ENCODE assay signal across 1 cellular context in genomic region chr10:124418726-124419501, GRCh38.
TF ChIP-seq lines count a peak whose summit lies in the region.

OAT (minus strand) TSS chr10:124418923; CDS start chr10:124412171, 6,752 bp downstream.

TF ChIP-seq in K562, 482 proteins besides CTCF, POLR2A, EP300 and RAD21 (continued from another document and continues in another):
- TF ChIP-seq ZNF407 (IDR thresholded peaks at IDR 0.05; ENCODE audit: low read depth) (no peak), ZNF518B (CRISPR knock-in tag; IDR thresholded peaks at IDR 0.05) (no peak), CREM (IDR thresholded peaks at IDR 0.05; ENCODE audit: low read depth) (peak; percentile 75; the same call in 1 of the 2 replicates), MXD1 (CRISPR knock-in tag; IDR thresholded peaks at IDR 0.05; ENCODE audit: borderline replicate concordance, poor library complexity, severe bottlenecking) (no peak), NFE2 (IDR thresholded peaks at IDR 0.05; ENCODE audit: low read depth) (no peak), RBM15 (IDR thresholded peaks at IDR 0.05; ENCODE audit: insufficient read depth, low read length) (no peak), SAFB2 (IDR thresholded peaks at IDR 0.05; ENCODE audit: borderline replicate concordance, low read depth, low read length, severe bottlenecking) (no peak), NFIX (CRISPR knock-in tag; IDR thresholded peaks at IDR 0.05; ENCODE audit: low read depth) (no peak), THRAP3 (IDR thresholded peaks at IDR 0.05; ENCODE audit: borderline replicate concordance) (no peak), GATA2 (CRISPR knock-in tag; IDR thresholded peaks at IDR 0.05) (no peak), ZBTB8A (IDR thresholded peaks at IDR 0.05; ENCODE audit: partially characterized antibody) (no peak), ZNF197 (CRISPR knock-in tag; IDR thresholded peaks at IDR 0.05; ENCODE audit: low read depth) (no peak), KDM4B (IDR thresholded peaks at IDR 0.05; ENCODE audit: borderline replicate concordance in 2 of 2, low read depth in 1 of 2) (no peak), MTA2 (IDR thresholded peaks at IDR 0.05; ENCODE audit: low read depth) (no peak), MCM2 (IDR thresholded peaks at IDR 0.05; ENCODE audit: low read depth) (no peak), MEF2A (IDR thresholded peaks at IDR 0.05; ENCODE audit: control insufficient read depth, low read depth, low read length) (no peak), ZNF175 (CRISPR knock-in tag; IDR thresholded peaks at IDR 0.05; ENCODE audit: low read depth) (no peak), WHSC1 (IDR thresholded peaks at IDR 0.05; ENCODE audit: low read length) (no peak), ZNF324 (CRISPR knock-in tag; IDR thresholded peaks at IDR 0.05) (no peak), E2F5 (CRISPR knock-in tag; IDR thresholded peaks at IDR 0.05) (no peak), ZFX (CRISPR knock-in tag; IDR thresholded peaks at IDR 0.05) (peak; percentile 51), PRMT5 (CRISPR knock-in tag; IDR thresholded peaks at IDR 0.05) (no peak), CREB3L1 (IDR thresholded peaks at IDR 0.05; ENCODE audit: borderline replicate concordance, low read depth) (no peak), DLX4 (CRISPR knock-in tag; IDR thresholded peaks at IDR 0.05) (no peak), ZNF507 (tag; conservative IDR thresholded peaks at IDR 0.05) (no peak), HNRNPK (IDR thresholded peaks at IDR 0.05; ENCODE audit: low read depth, low read length, poor library complexity, severe bottlenecking) (no peak), FOS (IDR thresholded peaks at IDR 0.05; ENCODE audit: extremely low read depth, insufficient read length) (peak; percentile 63), POLR2G (IDR thresholded peaks at IDR 0.05; ENCODE audit: low read depth, low read length) (peak; percentile 100), SRSF3 (IDR thresholded peaks at IDR 0.05; ENCODE audit: insufficient read depth, low read length) (no peak), RBBP5 (IDR thresholded peaks at IDR 0.05; ENCODE audit: borderline replicate concordance, insufficient read depth, low read length, poor library complexity, severe bottlenecking) (no peak), NR3C1 (CRISPR knock-in tag; IDR thresholded peaks at IDR 0.05) (no peak), PHTF2 (CRISPR knock-in tag; IDR thresholded peaks at IDR 0.05) (no peak), HBP1 (CRISPR knock-in tag; IDR thresholded peaks at IDR 0.05) (no peak), GTF2B (IDR thresholded peaks at IDR 0.05; ENCODE audit: extremely low read depth, insufficient read length) (no peak), TGIF2 (CRISPR knock-in tag; IDR thresholded peaks at IDR 0.05) (no peak), ZFP1 (CRISPR knock-in tag; IDR thresholded peaks at IDR 0.05) (no peak), PREB (CRISPR knock-in tag; IDR thresholded peaks at IDR 0.05) (no peak), ZNF511 (CRISPR knock-in tag; IDR thresholded peaks at IDR 0.05) (no peak), PCBP2 (IDR thresholded peaks at IDR 0.05; ENCODE audit: low read depth, low read length, poor library complexity, severe bottlenecking) (no peak), EGR1 (conservative IDR thresholded peaks at IDR 0.05) (no peak), MLLT1 (IDR thresholded peaks at IDR 0.05) (no peak), CBX1 (IDR thresholded peaks at IDR 0.05; ENCODE audit: low read depth) (peak; percentile 17; the same call in 1 of the 2 replicates), GATAD2B (IDR thresholded peaks at IDR 0.05; ENCODE audit: borderline replicate concordance) (no peak), ZNF561 (CRISPR knock-in tag; conservative IDR thresholded peaks at IDR 0.05) (no peak), ZNF143 (CRISPR knock-in tag; IDR thresholded peaks at IDR 0.05) (no peak)
